Comparison of ENCODE assay signal across 3 cellular contexts in the genomic region with DNA sequence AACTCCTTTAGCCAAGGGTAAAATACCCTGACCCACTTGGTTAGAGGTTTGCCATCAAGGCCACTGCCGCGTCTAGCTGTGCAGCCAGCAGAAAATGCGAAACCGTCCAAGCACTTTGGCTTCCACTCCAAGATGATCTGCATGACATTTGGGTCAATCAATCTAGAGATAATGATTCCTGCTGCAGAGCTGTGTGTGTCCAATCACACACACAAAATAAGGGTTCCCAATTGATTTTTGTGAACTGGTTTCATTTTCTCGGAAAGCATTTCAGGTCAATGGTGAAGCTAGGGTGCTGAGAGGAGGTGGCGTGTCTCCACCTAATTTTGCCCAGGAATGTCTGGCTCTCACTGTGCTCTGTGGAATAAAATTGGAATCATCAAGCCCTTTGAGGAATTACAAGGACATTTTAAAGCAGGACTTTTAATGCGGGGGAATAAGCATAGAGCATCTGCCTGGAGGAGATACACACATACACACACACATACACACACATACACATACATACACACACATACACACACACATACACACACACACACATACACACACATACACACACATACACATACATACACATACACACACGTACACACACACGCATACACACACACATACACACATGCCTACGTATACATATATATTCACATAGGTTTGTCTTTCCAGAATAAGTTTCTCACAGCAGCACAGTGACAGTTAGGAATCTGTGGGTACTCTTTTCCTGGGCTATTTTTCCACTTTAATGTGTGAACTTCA.
TF ChIP-seq lines count a peak whose summit lies in the region.

No MANE protein-coding gene starts in this region.

TF ChIP-seq in liver, 16 proteins besides CTCF, POLR2A, EP300 and RAD21:
- TF ChIP-seq RXRA (IDR thresholded peaks at IDR 0.05) (peak; percentile 9 to 17), NR2F2 (IDR thresholded peaks at IDR 0.05) (no peak), JUND (IDR thresholded peaks at IDR 0.05) (no peak), SP1 (IDR thresholded peaks at IDR 0.05) (no peak), HNF4A (conservative IDR thresholded peaks at IDR 0.05) (peak in 1 of 2 donors; percentile 10)
- TF ChIP-seq, protein P1, sequence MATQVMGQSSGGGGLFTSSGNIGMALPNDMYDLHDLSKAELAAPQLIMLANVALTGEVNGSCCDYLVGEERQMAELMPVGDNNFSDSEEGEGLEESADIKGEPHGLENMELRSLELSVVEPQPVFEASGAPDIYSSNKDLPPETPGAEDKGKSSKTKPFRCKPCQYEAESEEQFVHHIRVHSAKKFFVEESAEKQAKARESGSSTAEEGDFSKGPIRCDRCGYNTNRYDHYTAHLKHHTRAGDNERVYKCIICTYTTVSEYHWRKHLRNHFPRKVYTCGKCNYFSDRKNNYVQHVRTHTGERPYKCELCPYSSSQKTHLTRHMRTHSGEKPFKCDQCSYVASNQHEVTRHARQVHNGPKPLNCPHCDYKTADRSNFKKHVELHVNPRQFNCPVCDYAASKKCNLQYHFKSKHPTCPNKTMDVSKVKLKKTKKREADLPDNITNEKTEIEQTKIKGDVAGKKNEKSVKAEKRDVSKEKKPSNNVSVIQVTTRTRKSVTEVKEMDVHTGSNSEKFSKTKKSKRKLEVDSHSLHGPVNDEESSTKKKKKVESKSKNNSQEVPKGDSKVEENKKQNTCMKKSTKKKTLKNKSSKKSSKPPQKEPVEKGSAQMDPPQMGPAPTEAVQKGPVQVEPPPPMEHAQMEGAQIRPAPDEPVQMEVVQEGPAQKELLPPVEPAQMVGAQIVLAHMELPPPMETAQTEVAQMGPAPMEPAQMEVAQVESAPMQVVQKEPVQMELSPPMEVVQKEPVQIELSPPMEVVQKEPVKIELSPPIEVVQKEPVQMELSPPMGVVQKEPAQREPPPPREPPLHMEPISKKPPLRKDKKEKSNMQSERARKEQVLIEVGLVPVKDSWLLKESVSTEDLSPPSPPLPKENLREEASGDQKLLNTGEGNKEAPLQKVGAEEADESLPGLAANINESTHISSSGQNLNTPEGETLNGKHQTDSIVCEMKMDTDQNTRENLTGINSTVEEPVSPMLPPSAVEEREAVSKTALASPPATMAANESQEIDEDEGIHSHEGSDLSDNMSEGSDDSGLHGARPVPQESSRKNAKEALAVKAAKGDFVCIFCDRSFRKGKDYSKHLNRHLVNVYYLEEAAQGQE (IDR thresholded peaks at IDR 0.05), result no peak
- TF ChIP-seq, protein P2, sequence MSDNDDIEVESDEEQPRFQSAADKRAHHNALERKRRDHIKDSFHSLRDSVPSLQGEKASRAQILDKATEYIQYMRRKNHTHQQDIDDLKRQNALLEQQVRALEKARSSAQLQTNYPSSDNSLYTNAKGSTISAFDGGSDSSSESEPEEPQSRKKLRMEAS (IDR thresholded peaks at IDR 0.05), result no peak

TF ChIP-seq in HepG2, 621 proteins besides CTCF, POLR2A, EP300 and RAD21:
- TF ChIP-seq TARDBP (CRISPR knock-in tag; IDR thresholded peaks at IDR 0.05) (no peak), REXO4 (CRISPR knock-in tag; IDR thresholded peaks at IDR 0.05; ENCODE audit: borderline replicate concordance) (no peak), TCF7L2 (IDR thresholded peaks at IDR 0.05; ENCODE audit: low read depth, low read length) (no peak), ZNF20 (CRISPR knock-in tag; IDR thresholded peaks at IDR 0.05) (no peak), TEAD2 (CRISPR knock-in tag; IDR thresholded peaks at IDR 0.05) (no peak), HOXA7 (CRISPR knock-in tag; IDR thresholded peaks at IDR 0.05) (no peak)

TF ChIP-seq in GM12878, 131 proteins besides CTCF, POLR2A, EP300 and RAD21:
- TF ChIP-seq, protein P3, sequence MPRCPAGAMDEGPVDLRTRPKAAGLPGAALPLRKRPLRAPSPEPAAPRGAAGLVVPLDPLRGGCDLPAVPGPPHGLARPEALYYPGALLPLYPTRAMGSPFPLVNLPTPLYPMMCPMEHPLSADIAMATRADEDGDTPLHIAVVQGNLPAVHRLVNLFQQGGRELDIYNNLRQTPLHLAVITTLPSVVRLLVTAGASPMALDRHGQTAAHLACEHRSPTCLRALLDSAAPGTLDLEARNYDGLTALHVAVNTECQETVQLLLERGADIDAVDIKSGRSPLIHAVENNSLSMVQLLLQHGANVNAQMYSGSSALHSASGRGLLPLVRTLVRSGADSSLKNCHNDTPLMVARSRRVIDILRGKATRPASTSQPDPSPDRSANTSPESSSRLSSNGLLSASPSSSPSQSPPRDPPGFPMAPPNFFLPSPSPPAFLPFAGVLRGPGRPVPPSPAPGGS (IDR thresholded peaks at IDR 0.05; ENCODE audit: borderline replicate concordance, insufficient read depth, low read depth, low read length, poor library complexity, severe bottlenecking), result peak; percentile 17
- TF ChIP-seq, protein P2 (IDR thresholded peaks at IDR 0.05; ENCODE audit: low read depth, low read length), result no peak
